8 cellular contexts compared by ENCODE assay signal in genomic region chr11:122882809-122883681, GRCh38. TPM values are rescaled to one million over a fixed set of nuclear protein-coding genes. Genes with fewer than 3 reads are reported as not detected.
DNase-seq lines count a peak whose midpoint lies in the region; ATAC-seq and TF ChIP-seq lines count a peak whose summit lies in the region.

No MANE protein-coding gene starts in this region.

- H3K4me3 ChIP-seq in BJ (ENCODE audit: low read depth, low read length) (peak overlapping the region; percentile 67), epithelial cell of proximal tubule (ENCODE audit: low read depth, low read length) (peak overlapping the region; percentile 77)

- ATAC-seq in GM21529 (IDR thresholded peaks at IDR 0.05; ENCODE audit: unreplicated experiment) (peak; percentile 60), HG02642 (IDR thresholded peaks at IDR 0.05; ENCODE audit: poor library complexity, unreplicated experiment) (no peak)

- no peak for DNase-seq in BJ (ENCODE audit: low read depth)
- DNase-seq in NCI-H460 (ENCODE audit: extremely low read depth, low read depth), result peak; percentile 36
- DNase-seq in activated T-cell treated with anti-CD3 and anti-CD28 coated beads for 1 hour (ENCODE audit: low read depth), result peak; percentile 39
- no peak for DNase-seq in epithelial cell of proximal tubule (ENCODE audit: low read depth)
- DNase-seq in mucosa of gallbladder (ENCODE audit: low spot score), result peak; percentile 24
- DNase-seq in stimulated activated CD8-positive, alpha-beta memory T cell treated with anti-CD3 and anti-CD28 coated beads, Interleukin-4, amount 100 ng/mL, for 24 hours (ENCODE audit: low read depth), result peak; percentile 26

- peaks cover 2% of the 10 kb centered on the region; the same call in 1 of the 2 replicates for H3K27me3 ChIP-seq in BJ (ENCODE audit: control insufficient read depth, insufficient read depth, low read length)

- POLR2A ChIA-PET in BJ (lab: Charles Lee), result interaction anchor here (0.6 kb wide), 1 partner anchor 262 kb away, joined by 20 read pairs; no protein-coding TSS in a partner anchor

- H3K36me3 ChIP-seq in BJ (ENCODE audit: control insufficient read depth, insufficient read depth, low read length), result no peaks in the 10 kb centered on the region; the same call in 1 of the 2 replicates

- CTCF ChIA-PET in BJ (lab: Yijun Ruan, JAX), result interaction anchor here (0.7 to 1.2 kb wide), 4 partner anchors 14 to 171 kb away, joined by 3 to 5 read pairs (median 4); no protein-coding TSS in a partner anchor

- TF ChIP-seq CTCF in BJ (IDR thresholded peaks at IDR 0.05; ENCODE audit: insufficient read depth, low read depth, low read length), result no peak
- no peak for TF ChIP-seq CTCF in epithelial cell of proximal tubule (conservative IDR thresholded peaks at IDR 0.05; ENCODE audit: low read depth, low read length)

RNA-seq across cellular contexts. Expression of gene JHY, which starts 0.5 kb away (rescaled TPM):
- 4.4 and 5.7 TPM in 2 replicates for polyA plus RNA-seq in BJ (2011; rRNA removed)
- 3.0 and 3.9 TPM in 2 replicates for polyA minus RNA-seq in BJ (2011; rRNA and poly(A)+ RNA removed)
- 3.1 and 3.2 TPM in 2 replicates for total RNA-seq in NCI-H460 (2014; rRNA removed; shearing (Covaris generic))
- 0.50 and 1.4 TPM in 2 replicates for polyA plus RNA-seq in NCI-H460 (2014; cell fraction: nucleus; rRNA removed)
- 1.2 and 1.7 TPM in 2 replicates for total RNA-seq in epithelial cell of proximal tubule
- total RNA-seq in mucosa of gallbladder, result 2.4 TPM

RNA-seq across cellular contexts. Expression of gene CRTAM, which starts 44.7 kb away (rescaled TPM):
- polyA plus RNA-seq in BJ (2011; rRNA removed), result not detected in 2 replicates
- not detected in 2 replicates for polyA minus RNA-seq in BJ (2011; rRNA and poly(A)+ RNA removed)
- not detected in 2 replicates for total RNA-seq in NCI-H460 (2014; rRNA removed; shearing (Covaris generic))
- polyA plus RNA-seq in NCI-H460 (2014; cell fraction: nucleus; rRNA removed), result not detected in 2 replicates
- 0.14 TPM in 1 of 2 replicates, not detected in the other for total RNA-seq in epithelial cell of proximal tubule
- 0.46 TPM for total RNA-seq in mucosa of gallbladder

Comparison
In these comparisons a context has a peak if more than half of its experiments do, and no peak if none do; other contexts are left out.
1. DNase-seq: peak in NCI-H460 (single experiment), activated T-cell treated with anti-CD3 and anti-CD28 coated beads for 1 hour (single experiment), mucosa of gallbladder (single experiment) and stimulated activated CD8-positive, alpha-beta memory T cell treated with anti-CD3 and anti-CD28 coated beads, Interleukin-4, amount 100 ng/mL, for 24 hours (single experiment); none in BJ (single experiment) and epithelial cell of proximal tubule (single experiment).